ENCODE assay signal across 24 cellular contexts in the genomic region with DNA sequence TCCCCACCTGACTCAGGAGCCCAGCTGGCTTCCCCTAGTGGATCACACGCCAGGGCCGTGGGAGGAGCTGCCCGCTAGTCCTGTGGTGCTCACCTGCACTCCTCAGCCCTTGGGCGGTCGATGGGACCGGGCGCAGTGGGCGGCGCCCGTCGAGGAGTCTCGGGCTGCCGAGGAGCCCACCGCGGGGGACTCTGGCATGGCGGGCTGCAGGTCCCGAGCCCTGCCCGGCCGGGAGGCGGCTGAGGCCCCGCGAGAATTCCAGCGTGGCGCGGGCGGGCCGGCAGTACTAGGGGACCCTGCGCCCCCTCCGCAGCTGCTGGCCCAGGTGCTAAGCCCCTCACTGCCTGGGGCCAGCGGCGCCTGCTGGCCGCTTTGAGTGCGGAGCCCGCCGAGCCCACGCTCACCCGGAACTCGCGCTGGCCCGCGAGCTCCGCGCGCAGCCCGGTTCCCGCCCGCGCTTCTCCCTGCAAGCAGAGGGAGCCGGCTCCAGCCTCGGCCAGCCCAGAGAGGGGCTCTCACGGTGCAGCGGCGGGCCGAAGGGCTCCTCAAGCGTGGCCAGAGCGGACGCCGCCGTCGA.
DNase-seq lines count a peak whose midpoint lies in the region; TF ChIP-seq lines count a peak whose summit lies in the region.
"Had no signal": no experiment of that assay in that cellular context is flagged by ENCODE, and none has a peak within 500 bp of the region (broad histone marks: within the 10 kb centered on the region; RNA-seq: fewer than 3 reads in every experiment).

No MANE protein-coding gene starts in this region.

- peaks cover 12% of the 10 kb centered on the region for H3K9me3 Mint-ChIP-seq in neural progenitor cell
- no peaks in the 10 kb centered on the region for H3K9me3 Mint-ChIP-seq in activated CD4-positive, alpha-beta T cell treated with anti-CD3 and anti-CD28 coated beads, Interleukin-2, amount 10 ng/mL, durations not matched to agents 24 days and 14 days
- H3K9me3 Mint-ChIP-seq: CD4-positive, CD25-positive, alpha-beta regulatory T cell; natural killer cell; T-helper 2 cell treated with Interferon-gamma antibody and Interleukin-4, amounts not matched to agents 5 μg/mL and 100 μg/mL, for 36 hours had no signal

- intact Hi-C loops in activated CD4-positive, alpha-beta T cell treated with anti-CD3 and anti-CD28 coated beads, Interleukin-2, amount 10 ng/mL, durations not matched to agents 24 days and 14 days (cut with micrococcal nuclease): no loop called here

- H3K4me1 ChIP-seq in neural progenitor cell: no peaks in the 10 kb centered on the region
- H3K4me1 ChIP-seq: esophagus squamous epithelium, parathyroid adenoma had no signal

- H3K27me3 ChIP-seq in neural progenitor cell: peaks cover 10% of the 10 kb centered on the region

- peak overlapping the region; percentile 18 for H3K4me3 ChIP-seq in fibroblast of villous mesenchyme (ENCODE audit: low read depth, low read length)
- H3K4me3 ChIP-seq in neural progenitor cell: no peak overlapping the region

- no peaks in the 10 kb centered on the region for H3F3A ChIP-seq in neural progenitor cell (ENCODE audit: low read depth)

- H3K4me1 Mint-ChIP-seq in neural progenitor cell: no peaks in the 10 kb centered on the region
- no peaks in the 10 kb centered on the region for H3K4me1 Mint-ChIP-seq in activated CD4-positive, alpha-beta T cell treated with anti-CD3 and anti-CD28 coated beads, Interleukin-2, amount 10 ng/mL, durations not matched to agents 24 days and 14 days
- H3K4me1 Mint-ChIP-seq: CD4-positive, CD25-positive, alpha-beta regulatory T cell; stimulated activated effector memory CD8-positive, alpha-beta T cell treated with anti-CD3 and anti-CD28 coated beads, Interleukin-12 subunit alpha, Interleukin-12 subunit beta, amount 100 ng/mL, for 72 hours had no signal

- H3K4me2 ChIP-seq in neural progenitor cell: no peak overlapping the region
- H3K4me2 ChIP-seq: SK-N-SH had no signal

- TF ChIP-seq CTCF in fibroblast of villous mesenchyme (IDR thresholded peaks at IDR 0.05; ENCODE audit: insufficient read depth, low read depth, low read length): peak; percentile 19
- no peak for TF ChIP-seq CTCF in neural progenitor cell (IDR thresholded peaks at IDR 0.05)

- H3K9ac ChIP-seq in neural progenitor cell: no peak overlapping the region
- H3K9ac ChIP-seq: parathyroid adenoma, SK-N-SH had no signal

- H2AFZ ChIP-seq in neural progenitor cell (replicated peaks): no peak overlapping the region
- H2AFZ ChIP-seq: parathyroid adenoma had no signal

- H3K9me3 ChIP-seq in neural progenitor cell (ENCODE audit: low read depth): no peaks in the 10 kb centered on the region
- H3K9me3 ChIP-seq: SK-N-SH had no signal

- no peaks in the 10 kb centered on the region for H3K36me3 Mint-ChIP-seq in neural progenitor cell
- H3K36me3 Mint-ChIP-seq in activated CD4-positive, alpha-beta T cell treated with anti-CD3 and anti-CD28 coated beads, Interleukin-2, amount 10 ng/mL, durations not matched to agents 24 days and 14 days (ENCODE audit: low read depth): no peaks in the 10 kb centered on the region
- H3K36me3 Mint-ChIP-seq: CD4-positive, CD25-positive, alpha-beta regulatory T cell; mesothelial cell of epicardium; natural killer cell; stimulated activated effector memory CD8-positive, alpha-beta T cell treated with anti-CD3 and anti-CD28 coated beads, Interleukin-12 subunit alpha, Interleukin-12 subunit beta, amount 100 ng/mL, for 72 hours had no signal

- H3K27ac ChIP-seq in neural progenitor cell: no peak overlapping the region
- H3K27ac ChIP-seq: esophagus squamous epithelium, parathyroid adenoma, WERI-Rb-1 had no signal

- no peak overlapping the region for H3K27ac Mint-ChIP-seq in neural progenitor cell
- H3K27ac Mint-ChIP-seq in activated CD4-positive, alpha-beta T cell treated with anti-CD3 and anti-CD28 coated beads, Interleukin-2, amount 10 ng/mL, durations not matched to agents 24 days and 14 days: no peak overlapping the region
- H3K27ac Mint-ChIP-seq: CD4-positive, CD25-positive, alpha-beta regulatory T cell; mesothelial cell of epicardium; natural killer cell; stimulated activated effector memory CD8-positive, alpha-beta T cell treated with anti-CD3 and anti-CD28 coated beads, Interleukin-12 subunit alpha, Interleukin-12 subunit beta, amount 100 ng/mL, for 72 hours; T-helper 2 cell treated with Interferon-gamma antibody and Interleukin-4, amounts not matched to agents 5 μg/mL and 100 μg/mL, for 36 hours had no signal

- H4K20me1 ChIP-seq in neural progenitor cell (ENCODE audit: low read depth): no peaks in the 10 kb centered on the region

- H3K79me2 ChIP-seq in neural progenitor cell (ENCODE audit: low read depth): no peaks in the 10 kb centered on the region
- H3K79me2 ChIP-seq: parathyroid adenoma had no signal

- peaks cover 11% of the 10 kb centered on the region for H3K27me3 Mint-ChIP-seq in neural progenitor cell (ENCODE audit: insufficient read depth, low read depth)
- H3K27me3 Mint-ChIP-seq in activated CD4-positive, alpha-beta T cell treated with anti-CD3 and anti-CD28 coated beads, Interleukin-2, amount 10 ng/mL, durations not matched to agents 24 days and 14 days: no peaks in the 10 kb centered on the region

- no peak overlapping the region for H3K4me3 Mint-ChIP-seq in neural progenitor cell
- H3K4me3 Mint-ChIP-seq in activated CD4-positive, alpha-beta T cell treated with anti-CD3 and anti-CD28 coated beads, Interleukin-2, amount 10 ng/mL, durations not matched to agents 24 days and 14 days: no peak overlapping the region
- H3K4me3 Mint-ChIP-seq: CD4-positive, CD25-positive, alpha-beta regulatory T cell; mesothelial cell of epicardium; natural killer cell; stimulated activated effector memory CD8-positive, alpha-beta T cell treated with anti-CD3 and anti-CD28 coated beads, Interleukin-12 subunit alpha, Interleukin-12 subunit beta, amount 100 ng/mL, for 72 hours; T-helper 2 cell treated with Interferon-gamma antibody and Interleukin-4, amounts not matched to agents 5 μg/mL and 100 μg/mL, for 36 hours had no signal

- H3K36me3 ChIP-seq in neural progenitor cell: no peaks in the 10 kb centered on the region
- H3K36me3 ChIP-seq: esophagus squamous epithelium, WERI-Rb-1 had no signal

- DNase-seq in ELF-1 (ENCODE audit: low read depth, low spot score): peak; percentile 49
- peak; percentile 14 for DNase-seq in NCI-H1105 treated with DMSO at 0.1 percent for 48 hours (lab: John Stamatoyannopoulos, UW)
- no peak for DNase-seq in fibroblast of villous mesenchyme (ENCODE audit: low read depth)
- DNase-seq in neural progenitor cell (ENCODE audit: low spot score): peak; percentile 18
- no peak for DNase-seq in activated CD4-positive, alpha-beta T cell treated with anti-CD3 and anti-CD28 coated beads, Interleukin-2, amount 10 ng/mL, durations not matched to agents 24 days and 14 days
- no peak for DNase-seq in islet precursor cell
- DNase-seq in cerebellar nuclear complex (lab: John Stamatoyannopoulos, UW): no peak
- no peak for DNase-seq in central memory CD4-positive, alpha-beta T cell
- DNase-seq: activated CD4-positive, alpha-beta T cell treated with anti-CD3 and anti-CD28 coated beads, Interleukin-2, amount 50 U/mL, for 48 hours; activated effector memory CD4-positive, alpha-beta T cell treated with Interleukin-2 at 50 U/mL for 16 hours; CD4-positive, CD25-positive, alpha-beta regulatory T cell; effector memory CD4-positive, alpha-beta T cell; esophagus squamous epithelium; KG1; left colon; natural killer cell; NCI-H1694 treated with DMSO at 0.1 percent for 48 hours; NK-92 treated with Interleukin-12 subunit alpha and Interleukin-12 subunit beta, amount 100 ng/mL, for 24 hours; WERI-Rb-1 had no signal

Comparison
In these comparisons a context has a peak if more than half of its experiments do, and no peak if none do; other contexts are left out.
1. DNase-seq: peak in ELF-1 (single experiment), NCI-H1105 treated with DMSO at 0.1 percent for 48 hours (single experiment) and neural progenitor cell (single experiment); none in fibroblast of villous mesenchyme (single experiment), activated CD4-positive, alpha-beta T cell treated with anti-CD3 and anti-CD28 coated beads, Interleukin-2, amount 10 ng/mL, durations not matched to agents 24 days and 14 days (single experiment), islet precursor cell (single experiment), cerebellar nuclear complex (0 of 2) and central memory CD4-positive, alpha-beta T cell (single experiment).